In genomic region chr7:767941-768729, GRCh38 we compare ENCODE assay signal across 12 cellular contexts. TPM values are rescaled to one million over a fixed set of nuclear protein-coding genes. Genes with fewer than 3 reads are reported as not detected.
DNase-seq lines count a peak whose midpoint lies in the region; ATAC-seq and TF ChIP-seq lines count a peak whose summit lies in the region.
"Had no signal": no experiment of that assay in that cellular context is flagged by ENCODE, and none has a peak within 500 bp of the region (broad histone marks: within the 10 kb centered on the region; RNA-seq: fewer than 3 reads in every experiment).

No MANE protein-coding gene starts in this region.

- no peak for TF ChIP-seq CTCF in endodermal cell (conservative IDR thresholded peaks at IDR 0.05)
- no peak for TF ChIP-seq CTCF in sigmoid colon (IDR thresholded peaks at IDR 0.05)

- no peaks in the 10 kb centered on the region for H3K4me1 Mint-ChIP-seq in endodermal cell

- no peaks in the 10 kb centered on the region for H3K27me3 Mint-ChIP-seq in endodermal cell (ENCODE audit: insufficient read depth)
- H3K27me3 Mint-ChIP-seq: naive thymus-derived CD8-positive, alpha-beta T cell; stimulated activated naive B cell treated with anti-CD40 and anti-IgM and Interleukin-4, amounts not matched to agents 10 μg/mL and 1 μg/mL and 100 μg/mL, for 72 hours had no signal

- H3K9me3 ChIP-seq in endodermal cell (ENCODE audit: control insufficient read depth, low read length) (no peaks in the 10 kb centered on the region), sigmoid colon (no peaks in the 10 kb centered on the region)

- H3K4me3 ChIP-seq in endodermal cell (ENCODE audit: low read length) = no peak overlapping the region
- H3K4me3 ChIP-seq in sigmoid colon = no peak overlapping the region

- DNase-seq in NCI-H69 (lab: John Stamatoyannopoulos, UW) (peak; percentile 100), endodermal cell (peak; percentile 39), sigmoid colon (no peak), globus pallidus (ENCODE audit: low spot score) (no peak)
- DNase-seq in effector CD8-positive, alpha-beta T cell (lab: John Stamatoyannopoulos, UW) = no peak
- DNase-seq: activated CD4-positive, alpha-beta T cell treated with anti-CD3 and anti-CD28 coated beads, Interleukin-2, amount 50 U/mL, for 4 hours; stimulated activated naive B cell treated with anti-CD40 and anti-IgM and Interleukin-4, amounts not matched to agents 10 μg/mL and 1 μg/mL and 100 μg/mL, for 72 hours had no signal

- TF ChIP-seq EP300 in sigmoid colon (IDR thresholded peaks at IDR 0.05) = no peak

- H3K27ac Mint-ChIP-seq in endodermal cell = no peak overlapping the region
- H3K27ac Mint-ChIP-seq: stimulated activated naive B cell treated with anti-CD40 and anti-IgM and Interleukin-4, amounts not matched to agents 10 μg/mL and 1 μg/mL and 100 μg/mL, for 72 hours had no signal

- H3K27ac ChIP-seq in endodermal cell (ENCODE audit: low read depth, low read length) (no peak overlapping the region), sigmoid colon (peak overlapping the region in 3 of 4 donors; percentile 42 to 87 (median 86))
- H3K27ac ChIP-seq: epithelial cell of prostate had no signal

- no peak overlapping the region for H3K4me3 Mint-ChIP-seq in endodermal cell
- H3K4me3 Mint-ChIP-seq: stimulated activated naive B cell treated with anti-CD40 and anti-IgM and Interleukin-4, amounts not matched to agents 10 μg/mL and 1 μg/mL and 100 μg/mL, for 72 hours had no signal

- TF ChIP-seq POLR2A in sigmoid colon (IDR thresholded peaks at IDR 0.05) = no peak

- H3K36me3 ChIP-seq in endodermal cell (ENCODE audit: control insufficient read depth, insufficient read depth, low read length) (peaks cover 40% of the 10 kb centered on the region), sigmoid colon (peaks cover 20 to 38% (median 28%) of the 10 kb centered on the region in 4 donors)

- H3K9me3 Mint-ChIP-seq in endodermal cell = no peaks in the 10 kb centered on the region
- H3K9me3 Mint-ChIP-seq: naive thymus-derived CD8-positive, alpha-beta T cell; stimulated activated naive B cell treated with anti-CD40 and anti-IgM and Interleukin-4, amounts not matched to agents 10 μg/mL and 1 μg/mL and 100 μg/mL, for 72 hours had no signal

- H3K27me3 ChIP-seq in endodermal cell (ENCODE audit: control insufficient read depth, insufficient read depth, low read length, poor library complexity, severe bottlenecking) (no peaks in the 10 kb centered on the region), sigmoid colon (no peaks in the 10 kb centered on the region)

- H3K9ac ChIP-seq in endodermal cell (ENCODE audit: extremely low read depth, low read length, poor library complexity, severe bottlenecking) = no peak overlapping the region

- H3K4me1 ChIP-seq in endodermal cell (ENCODE audit: control insufficient read depth, insufficient read depth, low read length) (no peaks in the 10 kb centered on the region), sigmoid colon (peaks cover 4 to 34% (median 25%) of the 10 kb centered on the region in 4 donors)

- 94% methylated on average over 61 to 65 of the region's 65 CpGs for WGBS in endodermal cell (ENCODE audit: insufficient coverage in 1 of 2, insufficient read length in 1 of 2), 2 experiments
- 91 to 96% methylated on average over 65 of the region's 65 CpGs for WGBS in sigmoid colon, 2 donors

- peaks cover 44% of the 10 kb centered on the region for H3K36me3 Mint-ChIP-seq in endodermal cell (ENCODE audit: low read depth)

- ATAC-seq in GM19468 (IDR thresholded peaks at IDR 0.05; ENCODE audit: extremely low read depth, unreplicated experiment) (peak; percentile 14), HG02938 (IDR thresholded peaks at IDR 0.05; ENCODE audit: unreplicated experiment) (no peak), GM18502 (IDR thresholded peaks at IDR 0.05; ENCODE audit: poor library complexity, unreplicated experiment) (no peak)

- intact Hi-C loops in sigmoid colon (cut with DNase I) = no loop called here

RNA-seq across cellular contexts. Expression of gene PRKAR1B, which starts 41.1 kb away (rescaled TPM):
- total RNA-seq in endodermal cell = 10 to 100 TPM; 33.5 to 43.2 TPM
- polyA plus RNA-seq in endodermal cell (2013, experiment 1 of 2) = 12.8 TPM
- 12.0 TPM for polyA plus RNA-seq in endodermal cell (2013, experiment 2 of 2)
- total RNA-seq in sigmoid colon = 10 to 100 TPM in 3 of 4 donors, 1 to 10 TPM in 1; 9.7 to 26.6 (median 10.9) TPM
- 10 to 100 TPM in 2 of 3 donors, 1 to 10 TPM in 1; 9.5 to 20.4 (median 12.6) TPM for polyA plus RNA-seq in sigmoid colon

RNA-seq across cellular contexts. Expression of gene DNAAF5, which starts 41.6 kb away (rescaled TPM):
- total RNA-seq in endodermal cell (10 to 100 TPM; 54.2 to 54.3 TPM), sigmoid colon (10 to 100 TPM; 13.2 to 25.4 (median 16.0) TPM)
- 28.7 TPM for polyA plus RNA-seq in endodermal cell (2013, experiment 1 of 2)
- polyA plus RNA-seq in endodermal cell (2013, experiment 2 of 2) = 27.9 TPM
- polyA plus RNA-seq in sigmoid colon = 10 to 100 TPM in 1 of 3 donors, 1 to 10 TPM in 2; 7.8 to 23.4 (median 9.7) TPM

Comparison
In these comparisons a context has a peak if more than half of its experiments do, and no peak if none do; other contexts are left out.
1. DNase-seq: peak in NCI-H69 (single experiment) and endodermal cell (single experiment); none in sigmoid colon (single experiment), globus pallidus (single experiment) and effector CD8-positive, alpha-beta T cell (single experiment).